18 cellular contexts compared by ENCODE assay signal in the genomic region with DNA sequence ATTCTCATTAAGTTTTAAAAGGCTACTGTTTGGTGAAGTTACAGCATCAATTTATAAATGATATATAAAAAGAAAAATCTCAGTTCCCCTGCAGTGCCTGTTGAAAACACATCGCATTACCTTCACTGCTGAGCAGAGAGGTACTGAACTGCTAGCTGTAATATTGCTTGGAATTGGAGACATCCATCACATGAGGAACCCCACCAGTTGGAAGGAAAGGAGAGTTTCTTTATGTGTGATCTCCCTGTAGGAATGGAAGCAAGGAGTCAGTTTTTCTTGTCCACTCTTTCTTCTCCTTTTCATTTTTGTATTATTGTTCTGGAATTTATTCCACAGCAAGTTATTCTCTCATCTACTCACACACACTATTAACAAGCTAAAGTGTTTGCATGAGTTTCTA.
DNase-seq lines count a peak whose midpoint lies in the region; ATAC-seq and TF ChIP-seq lines count a peak whose summit lies in the region.
"Had no signal": no experiment of that assay in that cellular context is flagged by ENCODE, and none has a peak within 500 bp of the region (broad histone marks: within the 10 kb centered on the region; RNA-seq: fewer than 3 reads in every experiment).

No MANE protein-coding gene starts in this region.

- H3K36me3 ChIP-seq in upper lobe of left lung, result no peaks in the 10 kb centered on the region
- H3K36me3 ChIP-seq: BE2C had no signal

- ATAC-seq in upper lobe of left lung (ENCODE audit: low FRiP score in 2 of 2), result no peak

- peaks cover 0 to 4% (median 2%) of the 10 kb centered on the region in 4 donors for H3K9me3 ChIP-seq in upper lobe of left lung
- H3K9me3 ChIP-seq: BE2C had no signal

- no peak for TF ChIP-seq POLR2A in upper lobe of left lung (IDR thresholded peaks at IDR 0.05)

- no peaks in the 10 kb centered on the region for H3K4me1 ChIP-seq in upper lobe of left lung
- H3K4me1 ChIP-seq: BE2C had no signal

- no peak overlapping the region for H3K4me3 ChIP-seq in upper lobe of left lung
- H3K4me3 ChIP-seq: GM23248 had no signal

- DNase-seq in DMS 273 (lab: John Stamatoyannopoulos, UW; ENCODE audit: unreplicated experiment), result peak; percentile 45
- DNase-seq in DMS 273 treated with DMSO at 0.1 percent for 48 hours (lab: John Stamatoyannopoulos, UW), result peak; percentile 20
- peak; percentile 17 for DNase-seq in NCI-H2171 (lab: John Stamatoyannopoulos, UW)
- peak; percentile 28 for DNase-seq in cerebellum (ENCODE audit: low spot score)
- no peak for DNase-seq in upper lobe of left lung
- no peak for DNase-seq in NCI-H2227 (lab: John Stamatoyannopoulos, UW; ENCODE audit: unreplicated experiment)
- no peak for DNase-seq in NCI-H82 (lab: John Stamatoyannopoulos, UW)
- DNase-seq: ACHN; BE2C; CD4-positive, CD25-positive, alpha-beta regulatory T cell; CD8-positive, alpha-beta memory T cell; COR-L47; DMS153; DMS79; GF-D8; GM23248; HCEC 1CT had no signal

- H3K27me3 ChIP-seq in upper lobe of left lung, result no peaks in the 10 kb centered on the region
- H3K27me3 ChIP-seq: BE2C had no signal

- TF ChIP-seq EP300 in upper lobe of left lung (IDR thresholded peaks at IDR 0.05), result no peak

- no peak for TF ChIP-seq CTCF in upper lobe of left lung (IDR thresholded peaks at IDR 0.05)

- no peak overlapping the region for H3K27ac ChIP-seq in upper lobe of left lung
- H3K27ac ChIP-seq: GM23248, HL-60 had no signal

- WGBS in upper lobe of left lung, 2 donors, result 92 to 100% methylated on average over 1 of the region's 1 CpG

Comparison
In these comparisons a context has a peak if more than half of its experiments do, and no peak if none do; other contexts are left out.
1. DNase-seq: peak in DMS 273 (single experiment), DMS 273 treated with DMSO at 0.1 percent for 48 hours (single experiment), NCI-H2171 (single experiment) and cerebellum (single experiment); none in upper lobe of left lung (0 of 2), NCI-H2227 (single experiment) and NCI-H82 (single experiment).